8 cellular contexts compared by ENCODE assay signal in genomic region chr5:72280655-72281069, GRCh38. TPM values are rescaled to one million over a fixed set of nuclear protein-coding genes. Genes with fewer than 3 reads are reported as not detected.
DNase-seq lines count a peak whose midpoint lies in the region; ATAC-seq, FAIRE-seq and TF ChIP-seq lines count a peak whose summit lies in the region.

No MANE protein-coding gene starts in this region.

- H2AK5ac ChIP-seq in H9 (ENCODE audit: insufficient read length, low read length), result no peak overlapping the region

- H2BK5ac ChIP-seq in H9 (ENCODE audit: insufficient read length, low read length), result no peak overlapping the region

- H4K5ac ChIP-seq in H9 (ENCODE audit: insufficient read length, low read depth, low read length), result no peak overlapping the region

- H3K4me3 ChIP-seq in A549, result no peak overlapping the region
- H3K4me3 ChIP-seq in adipocyte (ENCODE audit: low read length), result no peak overlapping the region
- H3K4me3 ChIP-seq in keratinocyte (ENCODE audit: control insufficient read depth in 2 of 3, extremely low read depth in 1 of 3, insufficient read depth in 2 of 3, low read depth in 1 of 3, low read length in 3 of 3), result no peak overlapping the region

- no peaks in the 10 kb centered on the region for H4K20me1 ChIP-seq in H9 (ENCODE audit: control insufficient read depth, insufficient read depth, insufficient read length)
- H4K20me1 ChIP-seq in keratinocyte (ENCODE audit: control insufficient read depth, extremely low read depth, insufficient read depth, low read length), result no peaks in the 10 kb centered on the region

- no peaks in the 10 kb centered on the region for H3K9me1 ChIP-seq in keratinocyte (ENCODE audit: control insufficient read depth, extremely low read depth, insufficient read depth, low read length)

- no peak overlapping the region for H4K8ac ChIP-seq in H9 (replicated peaks; ENCODE audit: insufficient read length, low read depth, low read length)

- H3K27me3 ChIP-seq in H9 (ENCODE audit: insufficient read depth, low read length), result no peaks in the 10 kb centered on the region
- no peaks in the 10 kb centered on the region for H3K27me3 ChIP-seq in adipocyte (replicated peaks; ENCODE audit: control insufficient read depth, insufficient read depth, low read length)
- H3K27me3 ChIP-seq in keratinocyte (ENCODE audit: control insufficient read depth, extremely low read depth, insufficient read depth, low read length), result no peaks in the 10 kb centered on the region

- TF ChIP-seq CTCF in A549 (IDR thresholded peaks at IDR 0.05) (peak; percentile 49), H9 (conservative IDR thresholded peaks at IDR 0.05) (peak; percentile 68), keratinocyte (optimal IDR thresholded peaks at IDR 0.05 in 1 of 3, IDR thresholded peaks at IDR 0.05 in 1 of 3, conservative IDR thresholded peaks at IDR 0.05 in 1 of 3; ENCODE audit: extremely low read depth in 1 of 3, insufficient read depth in 2 of 3, low read length in 3 of 3) (peak; percentile 38 to 57 (median 45))

- H3K4me1 Mint-ChIP-seq in H9, result peaks cover 6% of the 10 kb centered on the region in 2 experiments

- H3K23ac ChIP-seq in H9 (ENCODE audit: insufficient read length, low read depth, low read length), result no peak overlapping the region

- H3K27ac Mint-ChIP-seq in H9, result peak overlapping the region in 1 of 3 experiments; percentile 75; a peak in 2 of 7 replicates

- H2BK20ac ChIP-seq in H9 (ENCODE audit: low read depth, low read length, poor library complexity, severe bottlenecking), result no peak overlapping the region

- dilution Hi-C loops in keratinocyte (cut with MboI; ENCODE audit: extremely low pct_ligation_motif_present, low sequenced_read_pairs), result no loop called here

- H3K56ac ChIP-seq in H9 (ENCODE audit: insufficient read length, low read depth, low read length), result no peak overlapping the region

- H3K36me3 ChIP-seq in adipocyte (ENCODE audit: control insufficient read depth, insufficient read depth, low read length, severe bottlenecking) (peaks cover 13% of the 10 kb centered on the region), keratinocyte (ENCODE audit: control insufficient read depth in 2 of 2, extremely low read depth in 1 of 2, insufficient read depth in 2 of 2, low read length in 2 of 2) (peaks cover 0 to 3% of the 10 kb centered on the region in 2 experiments)

- peak; percentile 49 to 55 for TF ChIP-seq RAD21 in A549 (conservative IDR thresholded peaks at IDR 0.05 in 1 of 2, IDR thresholded peaks at IDR 0.05 in 1 of 2)

- DNase-seq in A549 (ENCODE audit: low read depth in 1 of 2, low spot score in 1 of 2) (peak; percentile 55 to 63), H9 (peak; percentile 32), adipocyte (ENCODE audit: low read depth) (peak; percentile 68), keratinocyte (ENCODE audit: low read depth, low spot score) (no peak), NCI-H1092 (lab: John Stamatoyannopoulos, UW) (no peak), NCI-H128 (lab: John Stamatoyannopoulos, UW; ENCODE audit: unreplicated experiment) (no peak)
- DNase-seq in stimulated activated CD8-positive, alpha-beta memory T cell treated with anti-CD3 and anti-CD28 coated beads, Interleukin-4, amount 100 ng/mL, for 48 hours, result no peak
- DNase-seq in stimulated activated CD4-positive, alpha-beta T cell treated with anti-CD3 and anti-CD28 coated beads, Interleukin-1b, Interleukin-23, amount 100 ng/mL, for 48 hours, result no peak

- no peak overlapping the region for H3K4me3 Mint-ChIP-seq in H9

- no peaks in the 10 kb centered on the region for H3K27me3 Mint-ChIP-seq in H9 (ENCODE audit: low read depth)

- H3K9me3 ChIP-seq in A549 (no peaks in the 10 kb centered on the region), H9 (ENCODE audit: control insufficient read depth, low read depth, low read length) (no peaks in the 10 kb centered on the region), adipocyte (ENCODE audit: control insufficient read depth, low read length) (peaks cover 6% of the 10 kb centered on the region), keratinocyte (ENCODE audit: control insufficient read depth, low read depth, low read length) (no peaks in the 10 kb centered on the region)

- H3K18ac ChIP-seq in H9 (ENCODE audit: insufficient read length, low read depth, low read length), result no peak overlapping the region

- peak; percentile 90 to 91 for ATAC-seq in A549

- H2BK120ac ChIP-seq in H9 (ENCODE audit: low read depth, low read length, poor library complexity, severe bottlenecking), result no peak overlapping the region

- H3K14ac ChIP-seq in H9 (ENCODE audit: insufficient read depth, low read length), result no peak overlapping the region

- no peak for TF ChIP-seq POLR2A in A549 (IDR thresholded peaks at IDR 0.05; ENCODE audit: low read length)

- CTCF ChIA-PET in A549 (lab: Yijun Ruan, JAX), result interaction anchor here (0.6 to 3.1 kb wide), 15 partner anchors 9 to 506 kb away, joined by 3 to 11 read pairs (median 4); no protein-coding TSS in a partner anchor

- FAIRE-seq in A549 (lab: Jason Lieb, UNC), result no peak
- peak; percentile 23 for FAIRE-seq in keratinocyte (lab: Jason Lieb, UNC)

- H3K4me1 ChIP-seq in A549 (peaks cover 34% of the 10 kb centered on the region), H9 (ENCODE audit: insufficient read depth, low read length) (no peaks in the 10 kb centered on the region; the same call in 1 of the 2 replicates), adipocyte (ENCODE audit: control insufficient read depth, insufficient read depth, low read length) (peaks cover 35% of the 10 kb centered on the region), keratinocyte (ENCODE audit: control insufficient read depth, extremely low read depth, insufficient read depth, low read length) (peaks cover 7% of the 10 kb centered on the region)

- H3K27ac ChIP-seq in A549 (peak overlapping the region; percentile 83; a peak in 5 of 6 replicates), H9 (ENCODE audit: insufficient read length, low read depth, low read length) (no peak overlapping the region), keratinocyte (ENCODE audit: control insufficient read depth, insufficient read depth, low read length) (no peak overlapping the region)

- H3K79me2 ChIP-seq in H9 (ENCODE audit: insufficient read depth, low read length) (no peaks in the 10 kb centered on the region), keratinocyte (ENCODE audit: control insufficient read depth, insufficient read depth, low read length) (peaks cover 7% of the 10 kb centered on the region)

- no peak overlapping the region for H4K91ac ChIP-seq in H9 (ENCODE audit: insufficient read length, low read depth, low read length)

- H3K9me3 Mint-ChIP-seq in H9, result peaks cover 0 to 5% of the 10 kb centered on the region in 2 experiments; a peak in 2 of 5 replicates

- peaks cover 20 to 32% (median 23%) of the 10 kb centered on the region in 3 experiments for H3K36me3 Mint-ChIP-seq in H9 (ENCODE audit: insufficient read depth in 1 of 3, low read depth in 3 of 3)

- H3T11ph ChIP-seq in H9 (ENCODE audit: low read length), result no peak overlapping the region

- 48% methylated on average over 2 of the region's 2 CpGs for WGBS in A549 (ENCODE audit: missing lambda C conversion rate)
- no CpG with 5 or more reads among the region's 2 CpGs for WGBS in H9 (ENCODE audit: extremely low coverage, insufficient read length, low lambda C conversion rate)

- no peak overlapping the region for H3K9ac ChIP-seq in H9 (ENCODE audit: extremely low read depth, insufficient read length, low read length)
- H3K9ac ChIP-seq in adipocyte (ENCODE audit: low read length), result peak overlapping the region; percentile 77
- H3K9ac ChIP-seq in keratinocyte (ENCODE audit: control insufficient read depth, extremely low read depth, insufficient read depth, low read length), result no peak overlapping the region

- H3K4me2 ChIP-seq in A549 (no peak overlapping the region), H9 (ENCODE audit: insufficient read depth, insufficient read length, low read length) (no peak overlapping the region), keratinocyte (ENCODE audit: control insufficient read depth, extremely low read depth, insufficient read depth, low read depth, low read length) (no peak overlapping the region)

- H2BK12ac ChIP-seq in H9 (ENCODE audit: insufficient read length, low read depth, low read length), result no peak overlapping the region

- no peak overlapping the region for H2BK15ac ChIP-seq in H9 (ENCODE audit: low read depth, low read length)

- H3K79me1 ChIP-seq in H9 (ENCODE audit: insufficient read depth, low read depth, low read length, poor library complexity, severe bottlenecking), result no peaks in the 10 kb centered on the region

- H3K23me2 ChIP-seq in H9 (ENCODE audit: insufficient read length, low read depth, low read length, poor library complexity, severe bottlenecking), result no peaks in the 10 kb centered on the region

- POLR2A ChIA-PET in A549 (lab: Yijun Ruan, JAX), result interaction anchor here (1.1 kb wide), 1 partner anchor 9 kb away, joined by 3 read pairs; no protein-coding TSS in a partner anchor

- H3K4ac ChIP-seq in H9 (ENCODE audit: low read depth, low read length), result no peak overlapping the region

- no peak for TF ChIP-seq EP300 in A549 (IDR thresholded peaks at IDR 0.05)

- H2AFZ ChIP-seq in H9 (ENCODE audit: low read length), result no peak overlapping the region
- no peak overlapping the region for H2AFZ ChIP-seq in keratinocyte (ENCODE audit: control insufficient read depth, low read length)

RNA-seq across cellular contexts. Expression of gene MRPS27, which starts 39.4 kb away (rescaled TPM):
- polyA plus RNA-seq in A549 (2011; rRNA removed) (141 and 160 TPM in 2 replicates), A549 (2017; fragmentation: RNase III; extraction: RNeasy Plus Mini Kit Qiagen cat#74134 plus additional on column Dnase treatment) (73.8 to 81.1 TPM (median 81.0 TPM) in 3 replicates), keratinocyte (58.9 to 98.7 TPM (median 79.2 TPM) in 3 replicates)
- polyA plus RNA-seq in A549 (2012; cell fraction: cytosol; rRNA removed), result 66.9 and 73.2 TPM in 2 replicates
- polyA plus RNA-seq in A549 (2012; cell fraction: nucleus; rRNA removed), result 57.2 and 72.5 TPM in 2 replicates
- 154 and 167 TPM in 2 replicates for polyA minus RNA-seq in A549 (2011; rRNA and poly(A)+ RNA removed)
- 78.1 and 83.3 TPM in 2 replicates for total RNA-seq in H9 (2021)
- polyA plus RNA-seq in keratinocyte (2011; ENCODE audit: low read depth), result 17.9 TPM
- polyA plus RNA-seq in keratinocyte (2011; cell fraction: cytosol; rRNA removed), result 47.8 and 68.7 TPM in 2 replicates
- 55.8 and 58.3 TPM in 2 replicates for polyA plus RNA-seq in keratinocyte (2011; cell fraction: nucleus; rRNA removed)
- polyA plus RNA-seq in keratinocyte (2012; ENCODE audit: low replicate concordance), result 26.4 and 46.7 TPM in 2 replicates
- polyA minus RNA-seq in keratinocyte, result 68.0 to 132 TPM (median 89.5 TPM) in 3 replicates
- polyA minus RNA-seq in keratinocyte (2011; cell fraction: cytosol; rRNA and poly(A)+ RNA removed), result 65.4 TPM
- 36.3 and 66.4 TPM in 2 replicates for polyA minus RNA-seq in keratinocyte (2011; cell fraction: nucleus; rRNA and poly(A)+ RNA removed)

RNA-seq across cellular contexts. Expression of gene PTCD2, which starts 39.5 kb away (rescaled TPM):
- polyA plus RNA-seq in A549 (2011; rRNA removed), result 26.5 and 31.1 TPM in 2 replicates
- polyA plus RNA-seq in A549 (2012; cell fraction: cytosol; rRNA removed), result 8.0 and 8.8 TPM in 2 replicates
- polyA plus RNA-seq in A549 (2012; cell fraction: nucleus; rRNA removed), result 6.7 and 7.8 TPM in 2 replicates
- 12.6 to 14.4 TPM (median 13.2 TPM) in 3 replicates for polyA plus RNA-seq in A549 (2017; fragmentation: RNase III; extraction: RNeasy Plus Mini Kit Qiagen cat#74134 plus additional on column Dnase treatment)
- 17.9 and 21.4 TPM in 2 replicates for polyA minus RNA-seq in A549 (2011; rRNA and poly(A)+ RNA removed)
- 12.7 and 12.9 TPM in 2 replicates for total RNA-seq in H9 (2021)
- 9.9 to 13.1 TPM (median 11.5 TPM) in 3 replicates for polyA plus RNA-seq in keratinocyte
- polyA plus RNA-seq in keratinocyte (2011; ENCODE audit: low read depth), result 6.4 TPM
- polyA plus RNA-seq in keratinocyte (2011; cell fraction: cytosol; rRNA removed), result 6.9 and 12.8 TPM in 2 replicates
- 17.7 and 18.9 TPM in 2 replicates for polyA plus RNA-seq in keratinocyte (2011; cell fraction: nucleus; rRNA removed)
- polyA plus RNA-seq in keratinocyte (2012; ENCODE audit: low replicate concordance), result 6.1 and 6.9 TPM in 2 replicates
- polyA minus RNA-seq in keratinocyte, result 7.0 to 13.2 TPM (median 9.0 TPM) in 3 replicates
- 5.4 TPM for polyA minus RNA-seq in keratinocyte (2011; cell fraction: cytosol; rRNA and poly(A)+ RNA removed)
- polyA minus RNA-seq in keratinocyte (2011; cell fraction: nucleus; rRNA and poly(A)+ RNA removed), result 4.9 and 9.6 TPM in 2 replicates

Comparison
In these comparisons a context has a peak if more than half of its experiments do, and no peak if none do; other contexts are left out.
1. DNase-seq: peak in A549 (2 of 2), H9 (single experiment) and adipocyte (single experiment); none in keratinocyte (single experiment), stimulated activated CD8-positive, alpha-beta memory T cell treated with anti-CD3 and anti-CD28 coated beads, Interleukin-4, amount 100 ng/mL, for 48 hours (single experiment), stimulated activated CD4-positive, alpha-beta T cell treated with anti-CD3 and anti-CD28 coated beads, Interleukin-1b, Interleukin-23, amount 100 ng/mL, for 48 hours (single experiment), NCI-H1092 (single experiment) and NCI-H128 (single experiment).
2. H3K27ac ChIP-seq: peak in A549 (2 of 2); none in H9 (single experiment) and keratinocyte (single experiment).
3. Peak in every context shown above with its lines, with median percentiles within 50 percentile points of each other: CTCF ChIP-seq.